17 cellular contexts compared by ENCODE assay signal in the genomic region with DNA sequence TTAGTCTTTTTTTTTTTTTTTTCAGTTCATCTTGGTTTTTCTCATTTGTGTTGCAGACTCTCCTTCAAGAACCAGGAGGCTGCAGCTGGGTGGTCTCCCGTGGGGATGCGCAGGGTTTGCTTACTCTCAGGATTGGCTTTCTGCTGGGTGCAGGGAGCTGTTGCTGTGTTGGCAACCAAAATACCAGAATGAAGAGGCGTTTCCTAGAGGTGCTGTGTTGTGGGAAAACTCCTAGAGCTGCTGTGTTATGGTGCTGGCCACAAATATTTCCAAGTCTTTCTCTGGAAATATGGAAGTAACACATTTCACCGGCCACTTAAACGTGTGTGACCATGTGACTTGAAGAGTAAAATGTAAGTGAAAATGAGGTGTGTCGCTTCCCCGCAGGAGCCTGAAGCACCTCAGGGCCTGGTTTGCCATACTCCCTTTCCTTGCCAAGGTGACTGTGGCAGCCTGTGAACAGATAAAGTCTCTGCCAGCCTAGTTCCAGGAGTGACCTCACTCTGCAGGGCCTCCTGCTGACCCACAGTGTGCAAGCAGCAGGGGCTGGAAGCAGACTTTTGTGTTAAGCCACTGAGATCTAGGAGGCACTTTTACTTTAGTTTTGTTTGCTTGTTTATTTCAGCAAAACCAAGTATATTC.
"Had no signal": no experiment of that assay in that cellular context is flagged by ENCODE, and none has a peak within 500 bp of the region (broad histone marks: within the 10 kb centered on the region; RNA-seq: fewer than 3 reads in every experiment).

No MANE protein-coding gene starts in this region.

- H3K36me3 ChIP-seq: esophagus squamous epithelium, left lung, suprapubic skin had no signal

- H3K4me1 ChIP-seq: esophagus squamous epithelium, left lung, parathyroid adenoma, suprapubic skin had no signal

- H3K4me3 Mint-ChIP-seq: activated CD4-positive, alpha-beta T cell treated with anti-CD3 and anti-CD28 coated beads, Interleukin-2, amount 10 ng/mL, durations not matched to agents 7 days and 5 days; activated naive CD4-positive, alpha-beta T cell treated with anti-CD3 and anti-CD28 coated beads, Interleukin-2, amount 50 U/mL, for 24 hours; activated T-cell treated with anti-CD3 and anti-CD28 coated beads, Interleukin-2, amount 50 U/mL, for 24 hours; neural crest cell; T-helper 1 cell treated with Interleukin-12 subunit alpha and Interleukin-12 subunit beta and Interleukin-4 antibody, amounts not matched to agents 30 μg/mL and 1 μg/mL, for 36 hours; type B pancreatic cell; WTC11 had no signal

- H3K27me3 Mint-ChIP-seq: activated CD4-positive, alpha-beta T cell treated with anti-CD3 and anti-CD28 coated beads, Interleukin-2, amount 10 ng/mL, durations not matched to agents 7 days and 5 days; activated naive CD4-positive, alpha-beta T cell treated with anti-CD3 and anti-CD28 coated beads, Interleukin-2, amount 50 U/mL, for 24 hours; activated T-cell treated with anti-CD3 and anti-CD28 coated beads, Interleukin-2, amount 50 U/mL, for 24 hours; type B pancreatic cell had no signal

- H3K9me3 ChIP-seq: esophagus squamous epithelium, left lung, suprapubic skin had no signal

- DNase-seq: activated CD4-positive, alpha-beta T cell treated with anti-CD3 and anti-CD28 coated beads, Interleukin-2, amount 10 ng/mL, durations not matched to agents 7 days and 5 days; activated effector memory CD4-positive, alpha-beta T cell treated with Interleukin-2 at 50 U/mL for 16 hours; activated T-cell treated with anti-CD3 and anti-CD28 coated beads, Interleukin-2, amount 50 U/mL, for 24 hours; esophagus squamous epithelium; foreskin fibroblast; left lung; mesendoderm; retina; stimulated activated CD4-positive, alpha-beta T cell treated with anti-CD3 and anti-CD28 coated beads, Interleukin-1b, Interleukin-23, amount 100 ng/mL, for 48 hours; stimulated activated naive CD4-positive, alpha-beta T cell had no signal

- H3K27ac Mint-ChIP-seq: activated CD4-positive, alpha-beta T cell treated with anti-CD3 and anti-CD28 coated beads, Interleukin-2, amount 10 ng/mL, durations not matched to agents 7 days and 5 days; activated naive CD4-positive, alpha-beta T cell treated with anti-CD3 and anti-CD28 coated beads, Interleukin-2, amount 50 U/mL, for 24 hours; activated T-cell treated with anti-CD3 and anti-CD28 coated beads, Interleukin-2, amount 50 U/mL, for 24 hours; T-helper 1 cell treated with Interleukin-12 subunit alpha and Interleukin-12 subunit beta and Interleukin-4 antibody, amounts not matched to agents 30 μg/mL and 1 μg/mL, for 36 hours; type B pancreatic cell; WTC11 had no signal

- ATAC-seq: left lung, WTC11 had no signal

- H3K4me1 Mint-ChIP-seq: activated CD4-positive, alpha-beta T cell treated with anti-CD3 and anti-CD28 coated beads, Interleukin-2, amount 10 ng/mL, durations not matched to agents 7 days and 5 days; activated naive CD4-positive, alpha-beta T cell treated with anti-CD3 and anti-CD28 coated beads, Interleukin-2, amount 50 U/mL, for 24 hours; neural crest cell had no signal

- H3K9me3 Mint-ChIP-seq: activated CD4-positive, alpha-beta T cell treated with anti-CD3 and anti-CD28 coated beads, Interleukin-2, amount 10 ng/mL, durations not matched to agents 7 days and 5 days; activated naive CD4-positive, alpha-beta T cell treated with anti-CD3 and anti-CD28 coated beads, Interleukin-2, amount 50 U/mL, for 24 hours; activated T-cell treated with anti-CD3 and anti-CD28 coated beads, Interleukin-2, amount 50 U/mL, for 24 hours; T-helper 1 cell treated with Interleukin-12 subunit alpha and Interleukin-12 subunit beta and Interleukin-4 antibody, amounts not matched to agents 30 μg/mL and 1 μg/mL, for 36 hours; type B pancreatic cell had no signal

- H3K36me3 Mint-ChIP-seq: type B pancreatic cell had no signal

- H3K27ac ChIP-seq: esophagus squamous epithelium, left lung, parathyroid adenoma, suprapubic skin had no signal

- H3K4me3 ChIP-seq: esophagus squamous epithelium, left lung, suprapubic skin had no signal

- H3K27me3 ChIP-seq: esophagus squamous epithelium, left lung, suprapubic skin had no signal
